Comparison of ENCODE assay signal across 8 cellular contexts in the genomic region with DNA sequence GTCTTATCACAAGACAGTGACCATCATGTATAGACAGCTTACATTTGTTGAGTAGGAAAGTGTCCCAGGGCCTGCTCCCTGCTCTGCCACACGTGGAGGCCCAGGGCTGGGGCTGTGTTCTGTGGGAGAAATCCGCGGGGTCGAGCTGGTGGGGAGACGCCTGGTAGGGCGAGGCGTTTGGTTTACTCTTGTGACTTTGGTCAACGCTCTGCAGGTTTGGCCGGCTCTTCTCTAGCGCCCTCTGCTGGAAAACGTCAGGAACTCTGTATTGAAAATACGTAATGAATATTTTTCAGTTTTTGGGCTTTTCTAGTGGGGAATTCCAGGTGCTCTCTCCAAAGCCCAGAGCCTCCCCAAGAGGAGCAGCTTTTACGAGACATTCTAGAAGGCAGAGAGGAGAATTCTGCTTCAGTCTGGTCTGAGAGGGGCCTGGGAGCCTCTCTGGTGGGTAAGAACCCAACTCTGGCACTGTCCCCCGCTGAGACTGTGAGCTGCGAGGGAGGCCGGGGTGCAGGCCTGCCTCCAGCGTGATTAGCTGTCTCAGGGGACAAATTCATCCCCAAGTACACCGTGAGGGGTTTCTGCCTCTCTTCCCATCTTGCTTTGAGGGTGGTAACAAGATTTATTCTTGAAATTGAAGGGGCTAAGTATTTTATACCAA.
DNase-seq lines count a peak whose midpoint lies in the region; ATAC-seq, FAIRE-seq and TF ChIP-seq lines count a peak whose summit lies in the region.

No MANE protein-coding gene starts in this region.

- no peak overlapping the region for H3K27ac ChIP-seq in PC-3 (ENCODE audit: low read length)

- peak; percentile 75 for ATAC-seq in PC-3
- ATAC-seq in HG02623 (IDR thresholded peaks at IDR 0.05; ENCODE audit: unreplicated experiment): no peak

- no peaks in the 10 kb centered on the region for H3K36me3 ChIP-seq in PC-3 (ENCODE audit: low read depth, low read length)

- CTCF ChIA-PET in PC-3 (lab: Charles Lee): interaction anchor here (1.1 kb wide), 1 partner anchor 231 kb away, joined by 3 read pairs; no protein-coding TSS in a partner anchor

- H3K9ac ChIP-seq in PC-3 (ENCODE audit: low read length): no peak overlapping the region

- no peaks in the 10 kb centered on the region for H3K9me3 Mint-ChIP-seq in activated T-helper 2 cell treated with anti-CD3 and anti-CD28 coated beads, Interferon-gamma antibody, Interleukin-2, Interleukin-4, amounts not matched to agents 10 μg/mL and 5 μg/mL and 100 μg/mL, durations not matched to agents 14 hours and 24 hours and 36 hours

- H2AFZ ChIP-seq in PC-3 (ENCODE audit: low read length): no peak overlapping the region

- H3K27ac Mint-ChIP-seq in activated T-helper 2 cell treated with anti-CD3 and anti-CD28 coated beads, Interferon-gamma antibody, Interleukin-2, Interleukin-4, amounts not matched to agents 10 μg/mL and 5 μg/mL and 100 μg/mL, durations not matched to agents 14 hours and 24 hours and 36 hours: no peak overlapping the region

- no peak for FAIRE-seq in HTR-8/SVneo (lab: Jason Lieb, UNC)

- H3F3A ChIP-seq in PC-3 (ENCODE audit: low read length, unreplicated experiment): no peaks in the 10 kb centered on the region

- peaks cover 46% of the 10 kb centered on the region for H3K27me3 ChIP-seq in PC-3 (ENCODE audit: low read length)

- no TSS peak for BruUV-seq in PC-3 (replicated peaks; lab: Mats Ljungman, UMichigan)

- peaks cover 10% of the 10 kb centered on the region for H3K27me3 Mint-ChIP-seq in activated T-helper 2 cell treated with anti-CD3 and anti-CD28 coated beads, Interferon-gamma antibody, Interleukin-2, Interleukin-4, amounts not matched to agents 10 μg/mL and 5 μg/mL and 100 μg/mL, durations not matched to agents 14 hours and 24 hours and 36 hours (ENCODE audit: low read depth)

- no peaks in the 10 kb centered on the region for H3K4me1 Mint-ChIP-seq in activated T-helper 2 cell treated with anti-CD3 and anti-CD28 coated beads, Interferon-gamma antibody, Interleukin-2, Interleukin-4, amounts not matched to agents 10 μg/mL and 5 μg/mL and 100 μg/mL, durations not matched to agents 14 hours and 24 hours and 36 hours (ENCODE audit: low read depth)

- H3K4me3 Mint-ChIP-seq in activated T-helper 2 cell treated with anti-CD3 and anti-CD28 coated beads, Interferon-gamma antibody, Interleukin-2, Interleukin-4, amounts not matched to agents 10 μg/mL and 5 μg/mL and 100 μg/mL, durations not matched to agents 14 hours and 24 hours and 36 hours (ENCODE audit: low read depth): no peak overlapping the region

- POLR2A ChIA-PET in PC-3 (lab: Charles Lee; ENCODE audit: unreplicated experiment): no interaction called here

- H3K79me2 ChIP-seq in PC-3 (ENCODE audit: low read length): no peaks in the 10 kb centered on the region

- peak; percentile 44 for DNase-seq in activated gamma-delta T cell treated with Interleukin-2 at 50 U/mL for 16 hours
- DNase-seq in activated gamma-delta T cell (lab: John Stamatoyannopoulos, UW): no peak
- DNase-seq in HTR-8/SVneo (ENCODE audit: insufficient read length, low spot score): peak; percentile 31
- DNase-seq in PC-3: peak; percentile 55
- DNase-seq in activated T-helper 2 cell treated with anti-CD3 and anti-CD28 coated beads, Interferon-gamma antibody, Interleukin-2, Interleukin-4, amounts not matched to agents 10 μg/mL and 5 μg/mL and 100 μg/mL, durations not matched to agents 14 hours and 24 hours and 36 hours (ENCODE audit: low spot score): peak; percentile 26
- peak; percentile 25 to 86 (median 62) for DNase-seq in head of caudate nucleus
- peak in 8 of 10 donors; percentile 43 to 91 (median 64) for DNase-seq in posterior cingulate gyrus

- H3K9me3 ChIP-seq in PC-3 (ENCODE audit: low read length): no peaks in the 10 kb centered on the region

- no peak overlapping the region for H3K4me3 ChIP-seq in PC-3 (ENCODE audit: low read length)

- H4K20me1 ChIP-seq in PC-3 (ENCODE audit: low read length): no peaks in the 10 kb centered on the region

- intact Hi-C loops in PC-3 (cut with micrococcal nuclease) (loop anchor here (1.0 to 5.0 kb wide), 3 partner anchors 160 to 743 kb away; no protein-coding TSS in a partner anchor), head of caudate nucleus (cut with DNase I) (loop anchor here (5.0 kb wide), 1 partner anchor 158 kb away; no protein-coding TSS in a partner anchor), posterior cingulate gyrus (cut with DNase I) (loop anchor here (1.0 to 10.0 kb wide), 3 partner anchors 113 to 230 kb away; partner anchors contain the start of gene RALGAPA2)
- intact Hi-C loops in activated T-helper 2 cell treated with anti-CD3 and anti-CD28 coated beads, Interferon-gamma antibody, Interleukin-2, Interleukin-4, amounts not matched to agents 10 μg/mL and 5 μg/mL and 100 μg/mL, durations not matched to agents 14 hours and 24 hours and 36 hours (cut with micrococcal nuclease): loop anchor here (1.0 to 5.0 kb wide), 2 partner anchors 160 to 743 kb away; no protein-coding TSS in a partner anchor

- no peaks in the 10 kb centered on the region for H3K9me2 ChIP-seq in PC-3 (replicated peaks; ENCODE audit: low read length)

- no peaks in the 10 kb centered on the region for H3K36me3 Mint-ChIP-seq in activated T-helper 2 cell treated with anti-CD3 and anti-CD28 coated beads, Interferon-gamma antibody, Interleukin-2, Interleukin-4, amounts not matched to agents 10 μg/mL and 5 μg/mL and 100 μg/mL, durations not matched to agents 14 hours and 24 hours and 36 hours (ENCODE audit: low read depth)

- H3K4me2 ChIP-seq in PC-3 (ENCODE audit: low read length): no peak overlapping the region

- TF ChIP-seq CTCF in PC-3 (conservative IDR thresholded peaks at IDR 0.05; ENCODE audit: low read depth, low read length): peak; percentile 89

- H3K4me1 ChIP-seq in PC-3 (ENCODE audit: insufficient read depth, low read length): no peaks in the 10 kb centered on the region
